1 cellular context compared by ENCODE assay signal in the genomic region with DNA sequence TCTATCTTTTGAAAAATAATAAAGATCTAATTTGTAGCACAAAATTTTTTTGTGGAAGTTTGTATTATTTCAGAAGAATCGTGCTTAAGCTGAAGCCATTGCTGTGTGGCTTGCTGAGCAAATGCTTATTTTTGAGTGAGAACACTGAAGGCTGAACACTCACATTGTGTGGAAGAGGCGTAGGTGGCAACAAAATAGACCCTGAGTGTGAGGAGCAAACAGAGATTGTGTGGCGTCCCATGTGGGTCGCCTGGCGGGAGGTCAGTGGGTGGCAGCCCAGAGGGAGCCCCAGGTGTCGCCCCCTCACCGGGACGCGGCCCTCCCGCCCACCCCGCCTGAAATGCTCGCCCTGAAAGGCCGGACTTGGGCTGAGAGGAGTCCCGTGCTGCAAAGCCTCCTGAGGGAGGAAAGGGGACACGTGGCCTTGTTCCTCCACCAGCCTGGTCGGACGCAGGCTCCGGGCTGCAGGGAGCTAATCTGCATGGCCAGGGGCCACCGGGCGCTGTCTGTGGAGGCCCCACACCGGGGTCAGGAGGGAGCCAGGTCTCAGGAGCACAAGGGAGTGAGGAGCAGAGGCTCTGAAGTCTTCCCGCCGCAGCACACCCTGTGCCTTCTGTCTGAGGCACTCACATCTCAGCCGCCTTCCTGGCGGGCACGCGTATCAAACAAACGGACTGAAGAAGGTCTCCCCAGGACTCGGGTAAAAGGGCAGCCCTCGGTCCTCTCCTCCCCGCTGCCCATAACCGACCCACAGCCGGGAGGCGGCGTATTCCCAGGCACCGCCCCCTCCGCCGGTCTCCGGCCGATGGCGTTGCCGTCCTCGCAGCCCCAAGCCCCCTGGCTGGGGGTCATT.
TF ChIP-seq lines count a peak whose summit lies in the region.

No MANE protein-coding gene starts in this region.

TF ChIP-seq in H1, 55 proteins besides CTCF, POLR2A, EP300 and RAD21:
- TF ChIP-seq SIRT6 (IDR thresholded peaks at IDR 0.05; ENCODE audit: low read length) (no peak), CHD2 (IDR thresholded peaks at IDR 0.05; ENCODE audit: low read length) (no peak), HDAC2 (IDR thresholded peaks at IDR 0.05; ENCODE audit: borderline replicate concordance in 1 of 2, low read depth in 2 of 2, low read length in 2 of 2) (no peak), TAF1 (IDR thresholded peaks at IDR 0.05; ENCODE audit: low read depth, low read length) (no peak), YY1 (IDR thresholded peaks at IDR 0.05; ENCODE audit: low read depth, low read length) (no peak), ATF2 (IDR thresholded peaks at IDR 0.05; ENCODE audit: low read length) (no peak), ASH2L (IDR thresholded peaks at IDR 0.05; ENCODE audit: low read length) (no peak), SAP30 (IDR thresholded peaks at IDR 0.05; ENCODE audit: insufficient read depth, insufficient replicate concordance, low read length) (no peak), CHD1 (IDR thresholded peaks at IDR 0.05; ENCODE audit: low read depth, low read length) (no peak), POU5F1 (IDR thresholded peaks at IDR 0.05; ENCODE audit: low read depth, low read length) (no peak), CEBPB (IDR thresholded peaks at IDR 0.05; ENCODE audit: low read depth, low read length) (no peak), CBX8 (IDR thresholded peaks at IDR 0.05; ENCODE audit: borderline replicate concordance, low read depth, low read length) (no peak)
